In the genomic region with DNA sequence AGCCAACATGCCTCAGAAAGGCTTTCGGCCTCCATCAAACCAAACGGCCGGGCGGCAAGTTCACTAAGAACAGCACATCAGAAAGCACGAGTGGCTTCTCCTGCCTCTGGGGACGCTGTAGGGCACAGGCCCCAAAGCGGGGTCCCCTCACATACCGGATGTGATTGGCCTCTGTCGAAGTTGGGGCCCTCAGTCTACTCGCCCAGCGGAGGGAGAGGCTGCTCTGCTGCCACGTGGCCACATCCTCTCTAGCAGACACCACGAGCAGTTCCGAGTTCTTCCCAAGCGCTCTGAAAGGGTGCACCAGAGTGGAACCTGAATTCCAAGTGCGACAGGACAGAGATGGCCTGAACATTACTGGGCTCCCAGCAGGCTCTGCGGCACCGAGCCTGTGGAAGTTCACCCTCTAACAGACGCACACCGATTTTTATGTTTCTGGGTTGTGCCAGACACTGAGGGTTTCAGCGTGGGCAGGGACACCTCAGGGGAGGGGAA, we compare ENCODE assay signal across 1 cellular context.
TF ChIP-seq lines count a peak whose summit lies in the region.

No MANE protein-coding gene starts in this region.

TF ChIP-seq in HepG2, 621 proteins besides CTCF, POLR2A, EP300 and RAD21:
- TF ChIP-seq POLR2G (IDR thresholded peaks at IDR 0.05; ENCODE audit: low read depth, low read length) (peak; percentile 38; the same call in 1 of the 2 replicates), PAF1 (CRISPR knock-in tag; IDR thresholded peaks at IDR 0.05) (no peak)
